16 cellular contexts compared by ENCODE assay signal in the genomic region with DNA sequence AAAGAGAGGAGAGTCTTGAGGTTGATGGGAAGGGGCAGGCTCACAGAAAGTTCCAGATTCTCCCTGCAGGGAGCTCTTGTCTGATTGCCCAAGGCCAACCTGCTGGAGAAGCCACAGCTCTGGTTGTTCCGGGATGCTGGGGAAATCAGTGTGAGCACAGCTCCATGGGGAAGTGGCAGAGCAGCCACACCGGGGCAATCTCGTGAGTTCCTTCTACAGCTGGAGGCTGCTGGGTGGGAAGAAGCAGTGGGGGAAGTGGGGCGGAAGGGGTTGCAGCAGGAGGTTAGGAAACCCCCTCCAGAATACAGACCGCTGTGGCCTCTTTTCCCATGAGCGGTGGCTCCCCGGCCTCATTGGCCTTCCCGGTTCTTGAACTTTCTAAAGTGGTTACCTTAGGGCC. TPM values are rescaled to one million over a fixed set of nuclear protein-coding genes. Genes with fewer than 3 reads are reported as not detected.
DNase-seq lines count a peak whose midpoint lies in the region; ATAC-seq, FAIRE-seq and TF ChIP-seq lines count a peak whose summit lies in the region.
"Had no signal": no experiment of that assay in that cellular context is flagged by ENCODE, and none has a peak within 500 bp of the region (broad histone marks: within the 10 kb centered on the region; RNA-seq: fewer than 3 reads in every experiment).

No MANE protein-coding gene starts in this region.

- intact Hi-C loops in right lobe of liver (cut with DNase I) (no loop called here), HepG2 (cut with micrococcal nuclease; ENCODE audit: unreplicated experiment) (no loop called here), dorsolateral prefrontal cortex (cut with DNase I) (no loop called here)

- CTCF ChIA-PET in HepG2 (lab: Yijun Ruan, JAX; ENCODE audit: low intra/inter-chr PET ratio, low total read pairs) = no interaction called here

- WGBS in right lobe of liver (ENCODE audit: insufficient coverage, low coverage, low lambda C conversion rate, missing lambda C conversion rate) = no CpG with 5 or more reads among the region's 8 CpGs
- WGBS in HepG2 (ENCODE audit: low lambda C conversion rate) = 51% methylated on average over 8 of the region's 8 CpGs

- no peaks in the 10 kb centered on the region for H4K20me1 ChIP-seq in HepG2 (ENCODE audit: insufficient read depth, low read length)

- H3K27ac ChIP-seq in right lobe of liver = no peak overlapping the region
- H3K27ac ChIP-seq in HepG2 (ENCODE audit: extremely low read length, insufficient read depth, low read length) = no peak overlapping the region
- peak overlapping the region in 32 of 59 donors; percentile 2 to 85 (median 48) for H3K27ac ChIP-seq in dorsolateral prefrontal cortex
- H3K27ac ChIP-seq: thyroid gland had no signal

- TF ChIP-seq POLR2A in right lobe of liver (IDR thresholded peaks at IDR 0.05) = no peak
- TF ChIP-seq POLR2A in HepG2 (IDR thresholded peaks at IDR 0.05; ENCODE audit: insufficient read depth in 1 of 2, low read depth in 2 of 2, low read length in 2 of 2) = no peak

- TF ChIP-seq RAD21 in HepG2 (CRISPR knock-in tag; IDR thresholded peaks at IDR 0.05) = no peak

- no peak for FAIRE-seq in HepG2 (lab: Jason Lieb, UNC)
- FAIRE-seq: frontal cortex, small intestine had no signal

- H3K4me3 ChIP-seq in right lobe of liver (no peak overlapping the region), HepG2 (replicated peaks in 1 of 3; ENCODE audit: insufficient read depth in 1 of 3, low read depth in 2 of 3, low read length in 3 of 3) (no peak overlapping the region), dorsolateral prefrontal cortex (no peak overlapping the region)
- H3K4me3 ChIP-seq: thyroid gland had no signal

- peak; percentile 58 to 71 (median 64) for ATAC-seq in right lobe of liver
- ATAC-seq in HepG2 = no peak
- ATAC-seq in HG02938 (IDR thresholded peaks at IDR 0.05; ENCODE audit: unreplicated experiment) = no peak

- H3K36me3 ChIP-seq in right lobe of liver = no peaks in the 10 kb centered on the region
- H3K36me3 ChIP-seq in HepG2 (replicated peaks in 1 of 2; ENCODE audit: control insufficient read depth in 1 of 2, insufficient read depth in 2 of 2, low read length in 2 of 2) = no peaks in the 10 kb centered on the region
- H3K36me3 ChIP-seq: thyroid gland had no signal

- no peak overlapping the region for H2AFZ ChIP-seq in HepG2 (ENCODE audit: low read length)

- in situ Hi-C loops in HepG2 (cut with HindIII; ENCODE audit: extremely low pct_ligation_motif_present, low pct_unique_long_range_greater_than_20kb) = no loop called here

- H3K4me2 ChIP-seq in HepG2 (ENCODE audit: low read depth, low read length) = no peak overlapping the region

- H3K9ac ChIP-seq in HepG2 (ENCODE audit: insufficient read depth, low read depth, low read length) = no peak overlapping the region

- H3K4me1 ChIP-seq in right lobe of liver (peaks cover 0 to 7% (median 0%) of the 10 kb centered on the region in 4 donors), HepG2 (ENCODE audit: insufficient read depth, low read length) (peaks cover 12% of the 10 kb centered on the region)

- BruUV-seq in HepG2 (replicated peaks; lab: Mats Ljungman, UMichigan) = no TSS peak

- H3K9me3 ChIP-seq in right lobe of liver (no peaks in the 10 kb centered on the region), HepG2 (ENCODE audit: low read length) (no peaks in the 10 kb centered on the region)
- H3K9me3 ChIP-seq: thyroid gland had no signal

- no peaks in the 10 kb centered on the region for H3K27me3 ChIP-seq in right lobe of liver
- H3K27me3 ChIP-seq in HepG2 (ENCODE audit: control insufficient read depth in 1 of 2, insufficient read depth in 2 of 2, low read length in 2 of 2) = peaks cover 8 to 30% of the 10 kb centered on the region in 2 experiments; a peak in 4 of 5 replicates
- H3K27me3 ChIP-seq in dorsolateral prefrontal cortex = no peaks in the 10 kb centered on the region
- H3K27me3 ChIP-seq: thyroid gland had no signal

- no peaks in the 10 kb centered on the region for H3K79me2 ChIP-seq in HepG2 (ENCODE audit: insufficient read depth, low read length)

- DNase-seq in right lobe of liver (peak; percentile 56 to 76 (median 64)), HepG2 (ENCODE audit: low spot score) (no peak), dorsolateral prefrontal cortex (peak in 1 of 10 donors; percentile 43), mucosa of gallbladder (ENCODE audit: low spot score) (peak; percentile 33), ecto neural progenitor cell (ENCODE audit: low spot score) (no peak), A172 (ENCODE audit: low spot score) (no peak), SW 1271 (lab: John Stamatoyannopoulos, UW) (no peak)
- DNase-seq: activated CD4-positive, alpha-beta T cell treated with anti-CD3 and anti-CD28 coated beads, Interleukin-2, amount 10 ng/mL, durations not matched to agents 7 days and 5 days; DMS53; NCI-H2171 treated with DMSO at 0.1 percent for 48 hours; small intestine; T-helper 1 cell had no signal

- POLR2A ChIA-PET in HepG2 (lab: Yijun Ruan, JAX) = no interaction called here

- TF ChIP-seq EP300 in HepG2 (IDR thresholded peaks at IDR 0.05; ENCODE audit: low read depth in 2 of 2, low read length in 2 of 2) = no peak
- TF ChIP-seq EP300 in HepG2 (CRISPR knock-in tag; IDR thresholded peaks at IDR 0.05; ENCODE audit: borderline replicate concordance) = no peak

- no peak for TF ChIP-seq CTCF in right lobe of liver (IDR thresholded peaks at IDR 0.05)
- no peak for TF ChIP-seq CTCF in HepG2 (CRISPR knock-in tag; IDR thresholded peaks at IDR 0.05)
- TF ChIP-seq CTCF in dorsolateral prefrontal cortex (IDR thresholded peaks at IDR 0.05 in 54 of 56, conservative IDR thresholded peaks at IDR 0.05 in 2 of 56; ENCODE audit: low read depth in 1 of 56, partially characterized antibody in 56 of 56) = no peak

RNA-seq across cellular contexts. Expression of gene KIAA0513, which starts 34.0 kb away (rescaled TPM):
- total RNA-seq in right lobe of liver (1 to 10 TPM; 2.6 to 7.4 (median 4.7) TPM), HepG2 (2016; rRNA removed; fragmentation: Illumina TruSeq; extraction: Trizol) (1.5 and 1.8 TPM in 2 replicates), dorsolateral prefrontal cortex (100 to 1,000 TPM in 119 of 120 experiments, 10 to 100 TPM in 1; 72.3 to 269 (median 208) TPM), mucosa of gallbladder (15.5 TPM)
- 0.62 and 0.91 TPM in 2 replicates for total RNA-seq in HepG2 (2016; cell fraction: cytosol; rRNA removed; fragmentation: Illumina TruSeq; extraction: Trizol; ENCODE audit: low read depth)
- total RNA-seq in HepG2 (2016; cell fraction: insoluble cytoplasmic fraction; rRNA removed; fragmentation: Illumina TruSeq; extraction: Trizol) = 1.5 and 1.7 TPM in 2 replicates
- 0.99 and 1.1 TPM in 2 replicates for total RNA-seq in HepG2 (2016; cell fraction: membrane; rRNA removed; fragmentation: Illumina TruSeq; extraction: Trizol)
- total RNA-seq in HepG2 (2016; cell fraction: nucleus; rRNA removed; fragmentation: Illumina TruSeq; extraction: Trizol) = 0.75 and 1.6 TPM in 2 replicates
- polyA plus RNA-seq in HepG2 (2011; rRNA removed) = 1.8 and 2.4 TPM in 2 replicates
- 1.6 and 2.3 TPM in 2 replicates for polyA plus RNA-seq in HepG2 (2011; cell fraction: cytosol; rRNA removed)
- 6.1 and 6.2 TPM in 2 replicates for polyA plus RNA-seq in HepG2 (2011; cell fraction: nucleus; rRNA removed)
- polyA plus RNA-seq in HepG2 (2012) = 1.6 and 2.5 TPM in 2 replicates
- 0.47 and 1.2 TPM in 2 replicates for polyA plus RNA-seq in HepG2 (2016; cell fraction: cytosol; fragmentation: Illumina TruSeq; extraction: Trizol; ENCODE audit: low read depth)
- polyA plus RNA-seq in HepG2 (2016; cell fraction: insoluble cytoplasmic fraction; fragmentation: Illumina TruSeq; extraction: Trizol; ENCODE audit: low read depth) = 1.3 and 1.5 TPM in 2 replicates
- polyA plus RNA-seq in HepG2 (2016; cell fraction: membrane; fragmentation: Illumina TruSeq; extraction: Trizol; ENCODE audit: low read depth) = 0.90 and 1.2 TPM in 2 replicates
- polyA plus RNA-seq in HepG2 (2016; cell fraction: nucleus; fragmentation: Illumina TruSeq; extraction: Trizol; ENCODE audit: insufficient read depth, low read depth) = 1.4 and 2.0 TPM in 2 replicates
- 1.2 and 3.4 TPM in 2 replicates for polyA minus RNA-seq in HepG2 (2011; rRNA and poly(A)+ RNA removed; ENCODE audit: low replicate concordance)
- polyA minus RNA-seq in HepG2 (2011; cell fraction: cytosol; rRNA and poly(A)+ RNA removed) = 0.99 and 1.8 TPM in 2 replicates
- polyA minus RNA-seq in HepG2 (2011; cell fraction: nucleus; rRNA and poly(A)+ RNA removed) = 3.6 and 5.5 TPM in 2 replicates
- total RNA-seq in A172 (2014; rRNA removed; shearing (Covaris generic)) = 4.6 and 8.9 TPM in 2 replicates

RNA-seq across cellular contexts. Expression of gene ZDHHC7, which starts 50.2 kb away (rescaled TPM):
- total RNA-seq in right lobe of liver (10 to 100 TPM; 10.7 to 27.5 (median 19.0) TPM), HepG2 (2016; rRNA removed; fragmentation: Illumina TruSeq; extraction: Trizol) (39.6 and 46.8 TPM in 2 replicates), dorsolateral prefrontal cortex (10 to 100 TPM; 22.0 to 43.5 (median 31.1) TPM), mucosa of gallbladder (56.4 TPM)
- total RNA-seq in HepG2 (2016; cell fraction: cytosol; rRNA removed; fragmentation: Illumina TruSeq; extraction: Trizol; ENCODE audit: low read depth) = 7.0 and 8.2 TPM in 2 replicates
- total RNA-seq in HepG2 (2016; cell fraction: insoluble cytoplasmic fraction; rRNA removed; fragmentation: Illumina TruSeq; extraction: Trizol) = 36.4 and 48.1 TPM in 2 replicates
- total RNA-seq in HepG2 (2016; cell fraction: membrane; rRNA removed; fragmentation: Illumina TruSeq; extraction: Trizol) = 31.2 and 33.2 TPM in 2 replicates
- 34.5 and 37.8 TPM in 2 replicates for total RNA-seq in HepG2 (2016; cell fraction: nucleus; rRNA removed; fragmentation: Illumina TruSeq; extraction: Trizol)
- polyA plus RNA-seq in HepG2 (2011; rRNA removed) = 67.6 and 79.2 TPM in 2 replicates
- polyA plus RNA-seq in HepG2 (2011; cell fraction: cytosol; rRNA removed) = 96.7 and 128 TPM in 2 replicates
- polyA plus RNA-seq in HepG2 (2011; cell fraction: nucleus; rRNA removed) = 127 and 132 TPM in 2 replicates
- 56.5 and 63.5 TPM in 2 replicates for polyA plus RNA-seq in HepG2 (2012)
- polyA plus RNA-seq in HepG2 (2016; cell fraction: cytosol; fragmentation: Illumina TruSeq; extraction: Trizol; ENCODE audit: low read depth) = 4.1 and 4.9 TPM in 2 replicates
- polyA plus RNA-seq in HepG2 (2016; cell fraction: insoluble cytoplasmic fraction; fragmentation: Illumina TruSeq; extraction: Trizol; ENCODE audit: low read depth) = 35.0 and 37.7 TPM in 2 replicates
- polyA plus RNA-seq in HepG2 (2016; cell fraction: membrane; fragmentation: Illumina TruSeq; extraction: Trizol; ENCODE audit: low read depth) = 18.0 and 19.5 TPM in 2 replicates
- 57.2 and 68.7 TPM in 2 replicates for polyA plus RNA-seq in HepG2 (2016; cell fraction: nucleus; fragmentation: Illumina TruSeq; extraction: Trizol; ENCODE audit: insufficient read depth, low read depth)
- 49.1 and 145 TPM in 2 replicates for polyA minus RNA-seq in HepG2 (2011; rRNA and poly(A)+ RNA removed; ENCODE audit: low replicate concordance)
- polyA minus RNA-seq in HepG2 (2011; cell fraction: cytosol; rRNA and poly(A)+ RNA removed) = 43.3 and 54.9 TPM in 2 replicates
- 53.7 and 58.9 TPM in 2 replicates for polyA minus RNA-seq in HepG2 (2011; cell fraction: nucleus; rRNA and poly(A)+ RNA removed)
- 59.7 and 77.0 TPM in 2 replicates for total RNA-seq in A172 (2014; rRNA removed; shearing (Covaris generic))

RNA-seq across cellular contexts. Expression of gene CIBAR2, which starts 50.7 kb away (rescaled TPM):
- total RNA-seq in right lobe of liver (not detected), HepG2 (2016; rRNA removed; fragmentation: Illumina TruSeq; extraction: Trizol) (not detected in 2 replicates), dorsolateral prefrontal cortex (under 1 TPM in 6 of 120 experiments, not detected in 114; 0.39 to 0.83 (median 0.59) TPM), mucosa of gallbladder (not detected)
- not detected in 2 replicates for total RNA-seq in HepG2 (2016; cell fraction: cytosol; rRNA removed; fragmentation: Illumina TruSeq; extraction: Trizol; ENCODE audit: low read depth)
- not detected in 2 replicates for total RNA-seq in HepG2 (2016; cell fraction: insoluble cytoplasmic fraction; rRNA removed; fragmentation: Illumina TruSeq; extraction: Trizol)
- total RNA-seq in HepG2 (2016; cell fraction: membrane; rRNA removed; fragmentation: Illumina TruSeq; extraction: Trizol) = not detected in 2 replicates
- total RNA-seq in HepG2 (2016; cell fraction: nucleus; rRNA removed; fragmentation: Illumina TruSeq; extraction: Trizol) = not detected in 2 replicates
- not detected in 2 replicates for polyA plus RNA-seq in HepG2 (2011; rRNA removed)
- not detected in 2 replicates for polyA plus RNA-seq in HepG2 (2011; cell fraction: cytosol; rRNA removed)
- not detected in 2 replicates for polyA plus RNA-seq in HepG2 (2011; cell fraction: nucleus; rRNA removed)
- polyA plus RNA-seq in HepG2 (2012) = not detected in 2 replicates
- not detected in 2 replicates for polyA plus RNA-seq in HepG2 (2016; cell fraction: cytosol; fragmentation: Illumina TruSeq; extraction: Trizol; ENCODE audit: low read depth)
- polyA plus RNA-seq in HepG2 (2016; cell fraction: insoluble cytoplasmic fraction; fragmentation: Illumina TruSeq; extraction: Trizol; ENCODE audit: low read depth) = not detected in 2 replicates
- polyA plus RNA-seq in HepG2 (2016; cell fraction: membrane; fragmentation: Illumina TruSeq; extraction: Trizol; ENCODE audit: low read depth) = not detected in 2 replicates
- polyA plus RNA-seq in HepG2 (2016; cell fraction: nucleus; fragmentation: Illumina TruSeq; extraction: Trizol; ENCODE audit: insufficient read depth, low read depth) = not detected in 2 replicates
- not detected in 2 replicates for polyA minus RNA-seq in HepG2 (2011; rRNA and poly(A)+ RNA removed; ENCODE audit: low replicate concordance)
- polyA minus RNA-seq in HepG2 (2011; cell fraction: cytosol; rRNA and poly(A)+ RNA removed) = not detected in 2 replicates
- polyA minus RNA-seq in HepG2 (2011; cell fraction: nucleus; rRNA and poly(A)+ RNA removed) = not detected in 2 replicates
- total RNA-seq in A172 (2014; rRNA removed; shearing (Covaris generic)) = 1.2 TPM in 1 of 2 replicates, not detected in the other
- total RNA-seq: activated CD4-positive, alpha-beta T cell treated with anti-CD3 and anti-CD28 coated beads, Interleukin-2, amount 10 ng/mL, durations not matched to agents 7 days and 5 days; kidney epithelial cell; thyroid gland had no signal

Comparison
In these comparisons a context has a peak if more than half of its experiments do, and no peak if none do; other contexts are left out.
1. ATAC-seq: peak in right lobe of liver (4 of 4); none in HepG2 (single experiment) and HG02938 (single experiment).
2. DNase-seq: peak in right lobe of liver (3 of 3) and mucosa of gallbladder (single experiment); none in HepG2 (single experiment), ecto neural progenitor cell (single experiment), A172 (single experiment) and SW 1271 (0 of 2).
3. H3K27ac ChIP-seq: peak in dorsolateral prefrontal cortex (32 of 59); none in right lobe of liver (0 of 3) and HepG2 (single experiment).